8 cellular contexts compared by ENCODE assay signal in the genomic region with DNA sequence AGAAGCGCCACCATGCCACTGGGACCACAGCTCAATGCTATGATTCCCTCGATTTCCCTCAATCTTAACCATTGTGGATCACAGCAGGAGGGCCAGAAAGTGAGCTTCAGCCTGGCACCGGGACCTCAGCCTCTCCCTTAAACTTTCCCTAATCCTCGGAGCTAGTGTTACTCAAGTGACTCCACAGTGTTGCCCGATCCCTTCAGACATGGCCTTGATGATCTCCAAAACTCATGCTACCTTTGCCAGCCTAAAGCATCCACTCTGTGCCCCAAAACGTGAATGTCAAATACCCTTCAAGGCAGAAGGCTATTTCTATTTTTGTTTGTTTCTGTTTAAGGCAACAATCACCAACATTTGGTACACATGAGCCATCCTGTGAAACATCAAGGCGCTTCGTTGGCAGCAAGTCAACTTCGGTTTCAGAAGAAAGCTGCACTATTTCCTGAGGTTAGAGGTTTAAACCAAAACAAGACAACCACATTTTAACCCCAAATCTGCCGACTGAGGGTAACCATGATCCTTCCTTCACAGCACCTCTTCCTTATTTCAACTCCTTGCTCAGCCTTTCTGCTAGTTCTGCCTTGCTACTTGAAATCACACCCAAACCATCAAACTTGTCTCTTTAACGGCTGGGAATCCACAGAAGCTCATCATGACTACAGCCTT.
DNase-seq lines count a peak whose midpoint lies in the region; ATAC-seq and TF ChIP-seq lines count a peak whose summit lies in the region.

No MANE protein-coding gene starts in this region.

- no peaks in the 10 kb centered on the region for H4K20me1 ChIP-seq in OCI-LY7 (ENCODE audit: insufficient read depth, low read length)

- H2AFZ ChIP-seq in OCI-LY7 (ENCODE audit: low read length) = no peak overlapping the region

- TF ChIP-seq CTCF in NB4 (IDR thresholded peaks at IDR 0.05; ENCODE audit: low read depth, low read length) (no peak), OCI-LY7 (conservative IDR thresholded peaks at IDR 0.05; ENCODE audit: low read length) (no peak), gastroesophageal sphincter (IDR thresholded peaks at IDR 0.05) (no peak)

- CTCF ChIA-PET in OCI-LY7 (lab: Charles Lee; ENCODE audit: unreplicated experiment) = no interaction called here

- intact Hi-C loops in OCI-LY7 (cut with micrococcal nuclease; ENCODE audit: unreplicated experiment) = no loop called here

- H3K4me3 ChIP-seq in NB4 (ENCODE audit: low read depth, low read length) (no peak overlapping the region), OCI-LY7 (ENCODE audit: low read depth, low read length, poor library complexity, severe bottlenecking) (no peak overlapping the region), gastroesophageal sphincter (no peak overlapping the region)

- TF ChIP-seq EP300 in gastroesophageal sphincter (IDR thresholded peaks at IDR 0.05) = no peak

- WGBS in gastroesophageal sphincter (ENCODE audit: low coverage in 1 of 2), 2 donors = 79 to 81% methylated on average over 8 to 9 of the region's 11 CpGs

- H3K9me3 ChIP-seq in OCI-LY7 (ENCODE audit: low read length) (no peaks in the 10 kb centered on the region), gastroesophageal sphincter (no peaks in the 10 kb centered on the region)

- H3K79me2 ChIP-seq in OCI-LY7 (ENCODE audit: insufficient read depth, low read depth, low read length) = no peaks in the 10 kb centered on the region

- peaks cover 3% of the 10 kb centered on the region for H3K27me3 ChIP-seq in gastroesophageal sphincter

- H3K9me2 ChIP-seq in OCI-LY7 (ENCODE audit: insufficient read depth, low read length) = no peaks in the 10 kb centered on the region

- H3K4me1 ChIP-seq in OCI-LY7 (ENCODE audit: insufficient read depth, low read length, poor library complexity, severe bottlenecking) (no peaks in the 10 kb centered on the region), gastroesophageal sphincter (no peaks in the 10 kb centered on the region)

- DNase-seq in CD1c-positive myeloid dendritic cell (ENCODE audit: extremely low spot score) (peak; percentile 63), NB4 (ENCODE audit: low read depth) (peak; percentile 82), GM03348 (ENCODE audit: low spot score) (no peak), OCI-LY7 (ENCODE audit: low spot score) (no peak)
- DNase-seq in activated naive CD4-positive, alpha-beta T cell treated with anti-CD3 and anti-CD28 coated beads, Interleukin-2, amount 50 U/mL, for 72 hours (ENCODE audit: low spot score in 2 of 2) = peak in 1 of 2 donors; percentile 64
- DNase-seq in stimulated activated CD4-positive, alpha-beta T cell treated with anti-CD3 and anti-CD28 coated beads, Interleukin-4, amount 100 ng/mL, for 4 hours = peak; percentile 45 to 73

- no peak overlapping the region for H3K4me2 ChIP-seq in OCI-LY7 (ENCODE audit: low read length)

- H3K9me3 Mint-ChIP-seq in activated naive CD4-positive, alpha-beta T cell treated with anti-CD3 and anti-CD28 coated beads, Interleukin-2, amount 50 U/mL, for 72 hours = no peaks in the 10 kb centered on the region

- ATAC-seq in GM21717 (IDR thresholded peaks at IDR 0.05; ENCODE audit: unreplicated experiment) (peak; percentile 79), gastroesophageal sphincter (no peak)
- peak; percentile 70 to 71 for ATAC-seq in activated naive CD4-positive, alpha-beta T cell treated with anti-CD3 and anti-CD28 coated beads, Interleukin-2, amount 50 U/mL, for 72 hours

- peaks cover 75 to 92% of the 10 kb centered on the region in 2 donors for H3K36me3 Mint-ChIP-seq in activated naive CD4-positive, alpha-beta T cell treated with anti-CD3 and anti-CD28 coated beads, Interleukin-2, amount 50 U/mL, for 72 hours

- 0 out of 2 replicates have a peak, but pooled peaks cover 4% of the 10 kb centered on the region for H3K36me3 ChIP-seq in OCI-LY7 (ENCODE audit: insufficient read depth, low read length)
- no peaks in the 10 kb centered on the region for H3K36me3 ChIP-seq in gastroesophageal sphincter

- peak overlapping the region; percentile 87 to 97 for H3K27ac Mint-ChIP-seq in activated naive CD4-positive, alpha-beta T cell treated with anti-CD3 and anti-CD28 coated beads, Interleukin-2, amount 50 U/mL, for 72 hours

- BruUV-seq in OCI-LY7 (replicated peaks; lab: Mats Ljungman, UMichigan) = no TSS peak

- TF ChIP-seq POLR2A in NB4 (IDR thresholded peaks at IDR 0.05; ENCODE audit: extremely low read depth, insufficient read length) (no peak), gastroesophageal sphincter (IDR thresholded peaks at IDR 0.05) (no peak)

- no peak overlapping the region for H3K27ac ChIP-seq in OCI-LY7 (ENCODE audit: low read depth, low read length, poor library complexity, severe bottlenecking)
- no peak overlapping the region for H3K27ac ChIP-seq in gastroesophageal sphincter

- POLR2A ChIA-PET in OCI-LY7 (lab: Charles Lee) = interaction anchor here (0.6 to 1.2 kb wide), 3 partner anchors 22 to 477 kb away, joined by 3 read pairs; no protein-coding TSS in a partner anchor

Comparison
In these comparisons a context has a peak if more than half of its experiments do, and no peak if none do; other contexts are left out.
1. DNase-seq: peak in CD1c-positive myeloid dendritic cell (single experiment), NB4 (single experiment) and stimulated activated CD4-positive, alpha-beta T cell treated with anti-CD3 and anti-CD28 coated beads, Interleukin-4, amount 100 ng/mL, for 4 hours (2 of 2); none in GM03348 (single experiment) and OCI-LY7 (single experiment).